ENCODE assay signal across 9 cellular contexts in genomic region chr9:130715270-130716077, GRCh38. TPM values are rescaled to one million over a fixed set of nuclear protein-coding genes. Genes with fewer than 3 reads are reported as not detected.
DNase-seq lines count a peak whose midpoint lies in the region; ATAC-seq and TF ChIP-seq lines count a peak whose summit lies in the region.
"Had no signal": no experiment of that assay in that cellular context is flagged by ENCODE, and none has a peak within 500 bp of the region (broad histone marks: within the 10 kb centered on the region; RNA-seq: fewer than 3 reads in every experiment).

No MANE protein-coding gene starts in this region.

- 20 to 22% methylated on average over 7 of the region's 7 CpGs for WGBS in heart right ventricle, 2 donors
- 18% methylated on average over 7 of the region's 7 CpGs for WGBS in urinary bladder
- 10 to 14% methylated on average over 7 of the region's 7 CpGs for WGBS in body of pancreas, 2 donors

- H3K4me1 ChIP-seq in heart right ventricle = peaks cover 4 to 53% (median 38%) of the 10 kb centered on the region in 9 donors
- H3K4me1 ChIP-seq in lower lobe of right lung = peaks cover 31% of the 10 kb centered on the region
- H3K4me1 ChIP-seq in urinary bladder (ENCODE audit: insufficient read depth) = no peaks in the 10 kb centered on the region
- peaks cover 32% of the 10 kb centered on the region for H3K4me1 ChIP-seq in body of pancreas

- peak overlapping the region; percentile 7 to 99 (median 96) for H3K4me3 ChIP-seq in heart right ventricle
- peak overlapping the region; percentile 87 for H3K4me3 ChIP-seq in astrocyte of the spinal cord (ENCODE audit: low read depth, low read length)
- H3K4me3 ChIP-seq in lower lobe of right lung = peak overlapping the region; percentile 92
- H3K4me3 ChIP-seq in urinary bladder (ENCODE audit: low read depth, low read length) = peak overlapping the region; percentile 40
- H3K4me3 ChIP-seq in body of pancreas = no peak overlapping the region

- H3K27me3 ChIP-seq in heart right ventricle = no peaks in the 10 kb centered on the region
- no peaks in the 10 kb centered on the region for H3K27me3 ChIP-seq in lower lobe of right lung (ENCODE audit: low read depth)
- no peaks in the 10 kb centered on the region for H3K27me3 ChIP-seq in body of pancreas

- H3K27ac ChIP-seq in heart right ventricle = peak overlapping the region in 8 of 10 donors; percentile 95 to 100 (median 98)
- H3K27ac ChIP-seq in lower lobe of right lung = no peak overlapping the region
- H3K27ac ChIP-seq in urinary bladder (ENCODE audit: low read depth) = no peak overlapping the region
- no peak overlapping the region for H3K27ac ChIP-seq in body of pancreas

- H3K36me3 ChIP-seq in heart right ventricle (no peaks in the 10 kb centered on the region), lower lobe of right lung (no peaks in the 10 kb centered on the region), urinary bladder (ENCODE audit: insufficient read depth) (no peaks in the 10 kb centered on the region), body of pancreas (replicated peaks in 1 of 2; ENCODE audit: insufficient read depth in 1 of 2, low read depth in 2 of 2) (no peaks in the 10 kb centered on the region)

- ATAC-seq in heart right ventricle = no peak
- ATAC-seq in lower lobe of right lung = no peak
- ATAC-seq in body of pancreas = no peak

- in situ Hi-C loops in astrocyte of the spinal cord (cut with HindIII; ENCODE audit: low sequenced_read_pairs) = no loop called here

- TF ChIP-seq CTCF in heart right ventricle (IDR thresholded peaks at IDR 0.05) (no peak), astrocyte of the spinal cord (IDR thresholded peaks at IDR 0.05; ENCODE audit: low read depth, low read length) (no peak), lower lobe of right lung (IDR thresholded peaks at IDR 0.05) (no peak), body of pancreas (IDR thresholded peaks at IDR 0.05) (no peak)

- DNase-seq in heart right ventricle = no peak
- DNase-seq in cardiac septum (ENCODE audit: low spot score) = no peak
- peak; percentile 47 for DNase-seq in astrocyte of the spinal cord (ENCODE audit: low read depth, low spot score)
- no peak for DNase-seq in lower lobe of right lung
- no peak for DNase-seq in iPS-NIHi7 (ENCODE audit: extremely low spot score)
- no peak for DNase-seq in body of pancreas
- DNase-seq in SW 1271 (lab: John Stamatoyannopoulos, UW) = no peak
- DNase-seq: stimulated activated CD4-positive, alpha-beta T cell treated with anti-CD3 and anti-CD28 coated beads, Interleukin-2, amount 100 ng/mL, for 24 hours had no signal

- no peaks in the 10 kb centered on the region for H3K9me3 ChIP-seq in heart right ventricle
- no peaks in the 10 kb centered on the region for H3K9me3 ChIP-seq in lower lobe of right lung
- H3K9me3 ChIP-seq in body of pancreas = no peaks in the 10 kb centered on the region

- no peak for TF ChIP-seq POLR2A in body of pancreas (IDR thresholded peaks at IDR 0.05)

- intact Hi-C loops in heart right ventricle (cut with DNase I) = loop anchor here in 5 of 10 donors (10.0 kb wide), 3 partner anchors 49 to 409 kb away; partner anchors contain the start of genes ABL1 (in 1 of the 5) and NUP214 (in 1 of the 5)
- intact Hi-C loops in cardiac septum (cut with DNase I) = loop anchor here (2.0 to 10.0 kb wide), 2 partner anchors 119 to 145 kb away; partner anchors contain the start of gene ABL1
- intact Hi-C loops in lower lobe of right lung (cut with DNase I) = no loop called here
- intact Hi-C loops in body of pancreas (cut with DNase I) = no loop called here

RNA-seq across cellular contexts. Expression of gene EXOSC2, which starts 21.9 kb away (rescaled TPM):
- 10 to 100 TPM; 11.9 to 17.7 (median 13.1) TPM for total RNA-seq in heart right ventricle
- 10 to 100 TPM; 10.8 to 15.0 TPM for polyA plus RNA-seq in heart right ventricle
- total RNA-seq in cardiac septum = 12.7 TPM
- 18.4 TPM for total RNA-seq in lower lobe of right lung
- 24.6 TPM for total RNA-seq in urinary bladder
- 18.4 TPM for polyA plus RNA-seq in urinary bladder
- total RNA-seq in body of pancreas = 10 to 100 TPM; 12.2 to 17.1 TPM

RNA-seq across cellular contexts. Expression of gene PRDM12, which starts 51.1 kb away (rescaled TPM):
- total RNA-seq in heart right ventricle (not detected), cardiac septum (not detected), lower lobe of right lung (not detected), urinary bladder (not detected), body of pancreas (not detected)
- polyA plus RNA-seq in heart right ventricle (under 1 TPM in 1 of 2 donors, not detected in 1; 0.01 TPM), urinary bladder (not detected)

Comparison
In these comparisons a context has a peak if more than half of its experiments do, and no peak if none do; other contexts are left out.
1. H3K27ac ChIP-seq: peak in heart right ventricle (8 of 10); none in lower lobe of right lung (single experiment), urinary bladder (single experiment) and body of pancreas (0 of 4).
2. H3K4me3 ChIP-seq: peak in heart right ventricle (10 of 10), astrocyte of the spinal cord (single experiment), lower lobe of right lung (single experiment) and urinary bladder (single experiment); none in body of pancreas (0 of 2).